17 cellular contexts compared by ENCODE assay signal in the genomic region with DNA sequence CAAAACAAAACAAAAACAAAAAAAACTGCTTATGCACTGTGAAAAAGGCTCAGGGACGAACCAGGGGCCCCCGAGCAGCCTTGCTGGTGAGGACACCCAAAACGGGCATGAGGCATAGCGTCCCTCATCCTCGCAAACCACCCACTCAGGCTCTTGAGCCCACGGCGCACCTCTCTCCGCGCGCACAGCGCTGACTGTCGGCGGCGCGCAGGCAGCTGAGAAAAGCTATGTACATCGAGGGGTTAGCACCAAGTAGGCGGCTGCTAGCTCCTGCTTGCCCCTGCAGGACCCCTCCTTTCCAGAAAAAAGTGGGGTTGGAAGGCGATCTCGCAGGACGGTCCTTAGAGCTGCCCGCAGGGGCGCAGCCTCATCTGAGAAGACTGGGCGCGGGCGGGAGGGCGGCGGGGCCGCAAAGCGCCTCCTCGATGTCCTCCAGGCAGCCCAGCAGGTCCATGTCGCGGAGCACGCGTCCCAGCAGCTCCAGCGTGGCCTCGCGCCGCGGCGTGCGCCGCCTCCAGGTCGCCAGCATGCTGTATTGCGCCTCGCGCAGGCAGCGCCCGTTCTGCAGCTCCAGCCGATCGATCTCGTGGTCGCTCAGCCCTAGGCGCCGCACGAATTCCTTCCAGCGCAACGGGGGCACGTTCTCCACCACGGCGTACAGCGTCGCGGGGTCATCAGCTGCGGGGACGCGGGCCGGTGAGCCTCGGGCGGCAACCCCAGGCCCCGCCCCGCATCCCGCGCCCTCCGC. TPM values are rescaled to one million over a fixed set of nuclear protein-coding genes. Genes with fewer than 3 reads are reported as not detected.
DNase-seq lines count a peak whose midpoint lies in the region; ATAC-seq and TF ChIP-seq lines count a peak whose summit lies in the region.
"Had no signal": no experiment of that assay in that cellular context is flagged by ENCODE, and none has a peak within 500 bp of the region (broad histone marks: within the 10 kb centered on the region; RNA-seq: fewer than 3 reads in every experiment).

No MANE protein-coding gene starts in this region.

- H3K27ac Mint-ChIP-seq in activated CD4-positive, alpha-beta T cell treated with anti-CD3 and anti-CD28 coated beads, Interleukin-2, amount 10 ng/mL, durations not matched to agents 7 days and 5 days = no peak overlapping the region
- H3K27ac Mint-ChIP-seq: T-helper 1 cell treated with Interleukin-12 subunit alpha and Interleukin-12 subunit beta and Interleukin-4 antibody, amounts not matched to agents 30 μg/mL and 1 μg/mL, for 36 hours had no signal

- no peak overlapping the region for H3K9ac ChIP-seq in muscle layer of colon (ENCODE audit: low read length)

- no peak overlapping the region for H3K4me3 ChIP-seq in BE2C (ENCODE audit: low read depth, low read length)
- H3K4me3 ChIP-seq in muscle layer of colon (ENCODE audit: low read depth in 1 of 2, low read length in 2 of 2) = no peak overlapping the region
- H3K4me3 ChIP-seq: suprapubic skin had no signal

- H3K9me3 ChIP-seq in BE2C (no peaks in the 10 kb centered on the region), muscle layer of colon (ENCODE audit: low read length) (no peaks in the 10 kb centered on the region)
- H3K9me3 ChIP-seq: suprapubic skin had no signal

- no peak for ATAC-seq in HG02571 (IDR thresholded peaks at IDR 0.05; ENCODE audit: unreplicated experiment)
- ATAC-seq: activated CD4-positive, CD25-positive, alpha-beta regulatory T cell treated with anti-CD3 and anti-CD28 coated beads, Interleukin-2, amount 50 U/mL, for 24 hours had no signal

- H3K9me3 Mint-ChIP-seq in activated CD4-positive, alpha-beta T cell treated with anti-CD3 and anti-CD28 coated beads, Interleukin-2, amount 10 ng/mL, durations not matched to agents 7 days and 5 days = no peaks in the 10 kb centered on the region
- H3K9me3 Mint-ChIP-seq: T-helper 1 cell treated with Interleukin-12 subunit alpha and Interleukin-12 subunit beta and Interleukin-4 antibody, amounts not matched to agents 30 μg/mL and 1 μg/mL, for 36 hours had no signal

- TF ChIP-seq CTCF in BE2C (IDR thresholded peaks at IDR 0.05; ENCODE audit: low read depth, low read length) (peak; percentile 12; the same call in 1 of the 2 replicates), RWPE1 (conservative IDR thresholded peaks at IDR 0.05; ENCODE audit: low read depth) (no peak)

- peaks cover 56% of the 10 kb centered on the region for H3K36me3 Mint-ChIP-seq in activated CD4-positive, alpha-beta T cell treated with anti-CD3 and anti-CD28 coated beads, Interleukin-2, amount 10 ng/mL, durations not matched to agents 7 days and 5 days (ENCODE audit: low read depth)

- no peak overlapping the region for H3K4me3 Mint-ChIP-seq in activated CD4-positive, alpha-beta T cell treated with anti-CD3 and anti-CD28 coated beads, Interleukin-2, amount 10 ng/mL, durations not matched to agents 7 days and 5 days
- H3K4me3 Mint-ChIP-seq: T-helper 1 cell treated with Interleukin-12 subunit alpha and Interleukin-12 subunit beta and Interleukin-4 antibody, amounts not matched to agents 30 μg/mL and 1 μg/mL, for 36 hours had no signal

- H3K4me1 Mint-ChIP-seq in activated CD4-positive, alpha-beta T cell treated with anti-CD3 and anti-CD28 coated beads, Interleukin-2, amount 10 ng/mL, durations not matched to agents 7 days and 5 days = peaks cover 36% of the 10 kb centered on the region

- DNase-seq in BE2C (peak; percentile 57), RWPE1 (ENCODE audit: low spot score) (no peak), D341Med (ENCODE audit: low spot score) (no peak)
- no peak for DNase-seq in activated CD4-positive, alpha-beta T cell treated with anti-CD3 and anti-CD28 coated beads, Interleukin-2, amount 10 ng/mL, durations not matched to agents 7 days and 5 days
- DNase-seq: activated CD8-positive, alpha-beta memory T cell treated with anti-CD3 and anti-CD28 coated beads, Interleukin-2, amount 50 U/mL, for 4 hours; activated naive CD4-positive, alpha-beta T cell treated with anti-CD3 and anti-CD28 coated beads, Interleukin-2, amount 50 U/mL, for 16 hours; central memory CD4-positive, alpha-beta T cell; DMS79; foreskin melanocyte; GOT3; KG1; NCI-H2227 treated with DMSO at 0.1 percent for 48 hours had no signal

- H3K27me3 ChIP-seq in BE2C (no peaks in the 10 kb centered on the region), muscle layer of colon (ENCODE audit: control insufficient read depth in 1 of 2, insufficient read depth in 2 of 2, low read length in 2 of 2) (no peaks in the 10 kb centered on the region)
- H3K27me3 ChIP-seq: suprapubic skin had no signal

- peak overlapping the region; percentile 42 for H3K27ac ChIP-seq in RWPE1
- H3K27ac ChIP-seq in muscle layer of colon (ENCODE audit: low read depth, low read length) = peak overlapping the region; percentile 43
- H3K27ac ChIP-seq: suprapubic skin had no signal

- POLR2A ChIA-PET in RWPE1 (lab: Yijun Ruan, JAX; ENCODE audit: low non-redundant PET) = interaction anchor here (0.6 kb wide), 1 partner anchor 1052 kb away, joined by 5 read pairs; no protein-coding TSS in a partner anchor
- POLR2A ChIA-PET in activated CD4-positive, alpha-beta T cell treated with anti-CD3 and anti-CD28 coated beads, Interleukin-2, amount 10 ng/mL, durations not matched to agents 7 days and 5 days (lab: Charles Lee) = no interaction called here

- CTCF ChIA-PET in RWPE1 (lab: Yijun Ruan, JAX) = no interaction called here
- CTCF ChIA-PET in activated CD4-positive, alpha-beta T cell treated with anti-CD3 and anti-CD28 coated beads, Interleukin-2, amount 10 ng/mL, durations not matched to agents 7 days and 5 days (lab: Charles Lee) = interaction anchor here (1.0 to 1.4 kb wide), 5 partner anchors 9 to 141 kb away, joined by 3 read pairs; no protein-coding TSS in a partner anchor

- H3K4me1 ChIP-seq in BE2C = peaks cover 4% of the 10 kb centered on the region
- peaks cover 46% of the 10 kb centered on the region for H3K4me1 ChIP-seq in muscle layer of colon (ENCODE audit: insufficient read depth, low read length)

- H3K36me3 ChIP-seq in BE2C = no peaks in the 10 kb centered on the region
- H3K36me3 ChIP-seq in muscle layer of colon (ENCODE audit: insufficient read depth, low read length) = peaks cover 52% of the 10 kb centered on the region

- H3K27me3 Mint-ChIP-seq in activated CD4-positive, alpha-beta T cell treated with anti-CD3 and anti-CD28 coated beads, Interleukin-2, amount 10 ng/mL, durations not matched to agents 7 days and 5 days = no peaks in the 10 kb centered on the region

RNA-seq across cellular contexts. Expression of a gene that starts 12.8 kb away (rescaled TPM):
- 15.8 TPM for polyA plus RNA-seq in BE2C (2012; ENCODE audit: insufficient read depth, insufficient read length, low read depth)
- 10 to 100 TPM; 59.3 to 64.4 TPM for total RNA-seq in activated CD4-positive, alpha-beta T cell treated with anti-CD3 and anti-CD28 coated beads, Interleukin-2, amount 10 ng/mL, durations not matched to agents 7 days and 5 days

RNA-seq across cellular contexts. Expression of a gene that starts 18.6 kb away (rescaled TPM):
- polyA plus RNA-seq in BE2C (2012; ENCODE audit: insufficient read depth, insufficient read length, low read depth) = 0.23 TPM
- not detected for total RNA-seq in activated CD4-positive, alpha-beta T cell treated with anti-CD3 and anti-CD28 coated beads, Interleukin-2, amount 10 ng/mL, durations not matched to agents 7 days and 5 days

RNA-seq across cellular contexts. Expression of a gene that starts 46.2 kb away (rescaled TPM):
- not detected for polyA plus RNA-seq in BE2C (2012; ENCODE audit: insufficient read depth, insufficient read length, low read depth)
- under 1 TPM; 0.54 to 0.67 TPM for total RNA-seq in activated CD4-positive, alpha-beta T cell treated with anti-CD3 and anti-CD28 coated beads, Interleukin-2, amount 10 ng/mL, durations not matched to agents 7 days and 5 days

RNA-seq across cellular contexts. Expression of a gene that starts 54.8 kb away (rescaled TPM):
- 1.2 TPM for polyA plus RNA-seq in BE2C (2012; ENCODE audit: insufficient read depth, insufficient read length, low read depth)
- not detected for total RNA-seq in activated CD4-positive, alpha-beta T cell treated with anti-CD3 and anti-CD28 coated beads, Interleukin-2, amount 10 ng/mL, durations not matched to agents 7 days and 5 days
